2 cellular contexts compared by ENCODE assay signal in genomic region chr13:62407871-62408270, GRCh38.
TF ChIP-seq lines count a peak whose summit lies in the region.

No MANE protein-coding gene starts in this region.

TF ChIP-seq in Ishikawa, 13 proteins besides CTCF, POLR2A, EP300 and RAD21 (continued from another document):
- TF ChIP-seq TAF1 (IDR thresholded peaks at IDR 0.05; ENCODE audit: low read depth) (no peak), USF1 (IDR thresholded peaks at IDR 0.05) (no peak), CREB1 (IDR thresholded peaks at IDR 0.05; ENCODE audit: low read depth) (no peak), TCF12 (IDR thresholded peaks at IDR 0.05; ENCODE audit: low read depth) (no peak), EGR1 (IDR thresholded peaks at IDR 0.05) (no peak)
- TF ChIP-seq, protein P1, sequence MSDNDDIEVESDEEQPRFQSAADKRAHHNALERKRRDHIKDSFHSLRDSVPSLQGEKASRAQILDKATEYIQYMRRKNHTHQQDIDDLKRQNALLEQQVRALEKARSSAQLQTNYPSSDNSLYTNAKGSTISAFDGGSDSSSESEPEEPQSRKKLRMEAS (IDR thresholded peaks at IDR 0.05) = no peak
TF ChIP-seq in Ishikawa: peak in this region for 1.

TF ChIP-seq in H1, 55 proteins besides CTCF, POLR2A, EP300 and RAD21:
- TF ChIP-seq ATF3 (IDR thresholded peaks at IDR 0.05; ENCODE audit: insufficient read depth, low read depth, low read length) (no peak), CEBPB (IDR thresholded peaks at IDR 0.05; ENCODE audit: low read depth, low read length) (peak; percentile 74), SP2 (IDR thresholded peaks at IDR 0.05; ENCODE audit: low read length) (no peak)
- TF ChIP-seq, protein P2, sequence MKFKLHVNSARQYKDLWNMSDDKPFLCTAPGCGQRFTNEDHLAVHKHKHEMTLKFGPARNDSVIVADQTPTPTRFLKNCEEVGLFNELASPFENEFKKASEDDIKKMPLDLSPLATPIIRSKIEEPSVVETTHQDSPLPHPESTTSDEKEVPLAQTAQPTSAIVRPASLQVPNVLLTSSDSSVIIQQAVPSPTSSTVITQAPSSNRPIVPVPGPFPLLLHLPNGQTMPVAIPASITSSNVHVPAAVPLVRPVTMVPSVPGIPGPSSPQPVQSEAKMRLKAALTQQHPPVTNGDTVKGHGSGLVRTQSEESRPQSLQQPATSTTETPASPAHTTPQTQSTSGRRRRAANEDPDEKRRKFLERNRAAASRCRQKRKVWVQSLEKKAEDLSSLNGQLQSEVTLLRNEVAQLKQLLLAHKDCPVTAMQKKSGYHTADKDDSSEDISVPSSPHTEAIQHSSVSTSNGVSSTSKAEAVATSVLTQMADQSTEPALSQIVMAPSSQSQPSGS (IDR thresholded peaks at IDR 0.05; ENCODE audit: low read length) = no peak
